Comparison of ENCODE assay signal across 15 cellular contexts in the genomic region with DNA sequence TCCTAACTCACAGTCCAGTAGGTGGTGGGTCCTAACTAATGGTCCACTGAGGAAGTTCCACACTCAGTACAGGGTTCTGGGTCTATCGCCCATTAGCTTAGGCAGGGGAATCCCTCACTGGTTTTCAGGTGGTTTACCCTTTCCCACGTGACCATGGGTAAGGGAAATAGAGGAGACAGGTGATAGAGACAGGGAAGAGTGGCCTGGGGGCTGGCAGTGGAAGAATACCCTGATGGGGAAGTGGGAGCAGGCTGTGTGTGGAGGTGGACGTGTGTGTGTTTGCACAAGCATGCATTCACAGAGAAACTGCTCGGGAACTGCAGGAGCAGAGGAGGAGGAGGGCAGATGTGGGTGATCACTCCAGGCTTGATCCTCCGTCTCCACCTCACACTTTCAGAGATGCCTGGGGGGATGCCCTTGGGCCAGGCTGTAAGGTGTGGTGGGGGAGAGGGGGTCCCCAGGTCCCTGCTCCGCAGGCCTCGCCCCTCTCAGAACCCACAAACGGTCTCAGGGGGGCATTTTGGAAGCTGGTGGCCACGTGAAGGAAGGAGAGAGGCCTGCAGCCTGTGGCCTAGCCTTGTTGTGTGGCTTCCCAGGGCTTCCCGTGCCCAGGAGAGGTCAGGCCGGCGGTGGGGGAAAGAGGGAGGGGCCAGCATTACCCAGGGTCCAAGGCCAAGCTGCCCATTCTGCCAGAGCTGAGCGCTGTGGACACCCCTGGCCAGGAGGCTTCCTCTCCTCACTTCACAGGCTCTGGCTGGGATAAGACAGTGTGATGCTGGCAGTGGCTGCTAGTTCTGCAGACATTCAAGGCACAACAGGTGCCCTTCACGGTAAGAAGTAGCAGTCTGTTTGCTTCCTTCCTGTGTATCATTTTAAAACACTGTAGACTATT.
DNase-seq lines count a peak whose midpoint lies in the region; ATAC-seq and TF ChIP-seq lines count a peak whose summit lies in the region.
"Had no signal": no experiment of that assay in that cellular context is flagged by ENCODE, and none has a peak within 500 bp of the region (broad histone marks: within the 10 kb centered on the region; RNA-seq: fewer than 3 reads in every experiment).

No MANE protein-coding gene starts in this region.

- H3K9me3 Mint-ChIP-seq in activated T-cell treated with anti-CD3 and anti-CD28 coated beads, Interleukin-2, amount 50 U/mL, for 24 hours, result no peaks in the 10 kb centered on the region
- H3K9me3 Mint-ChIP-seq: activated CD4-positive, alpha-beta T cell treated with anti-CD3 and anti-CD28 coated beads, Interleukin-2, amount 10 ng/mL, durations not matched to agents 24 days and 14 days; neural crest cell had no signal

- TF ChIP-seq CTCF in OCI-LY3 (IDR thresholded peaks at IDR 0.05; ENCODE audit: low read depth, low read length) (no peak), tibial artery (IDR thresholded peaks at IDR 0.05) (no peak)

- H3K79me2 ChIP-seq in OCI-LY3 (ENCODE audit: low read length), result no peaks in the 10 kb centered on the region

- H3K9ac ChIP-seq in OCI-LY3 (ENCODE audit: low read length), result no peak overlapping the region

- peak overlapping the region; percentile 24; the same call in 1 of the 2 replicates for H3K4me2 ChIP-seq in OCI-LY3 (ENCODE audit: low read length)
- H3K4me2 ChIP-seq: A549 had no signal

- DNase-seq in activated T-cell treated with anti-CD3 and anti-CD28 coated beads, Interleukin-2, amount 50 U/mL, for 24 hours, result no peak
- no peak for DNase-seq in activated T-cell treated with anti-CD3 and anti-CD28 coated beads, Interleukin-2, amount 50 U/mL, for 48 hours
- no peak for DNase-seq in left cardiac atrium
- no peak for DNase-seq in tibial artery
- no peak for DNase-seq in NK-92 treated with Interleukin-12 subunit alpha and Interleukin-12 subunit beta, amount 100 ng/mL, for 24 hours (lab: John Stamatoyannopoulos, UW)
- no peak for DNase-seq in activated naive CD4-positive, alpha-beta T cell (lab: John Stamatoyannopoulos, UW)
- no peak for DNase-seq in NCI-H1417 treated with DMSO at 0.1 percent for 48 hours (lab: John Stamatoyannopoulos, UW)
- DNase-seq: activated CD4-positive, alpha-beta T cell treated with anti-CD3 and anti-CD28 coated beads, Interleukin-2, amount 10 ng/mL, durations not matched to agents 24 days and 14 days; activated effector memory CD4-positive, alpha-beta T cell treated with anti-CD3 and anti-CD28 coated beads, Interleukin-2, amount 50 U/mL, for 16 hours; H7; Kasumi-1; NCI-H2171 treated with DMSO at 0.1 percent for 48 hours had no signal

- no peaks in the 10 kb centered on the region for H4K20me1 ChIP-seq in OCI-LY3 (ENCODE audit: insufficient read depth, low read length)

- H3K27ac Mint-ChIP-seq in activated T-cell treated with anti-CD3 and anti-CD28 coated beads, Interleukin-2, amount 50 U/mL, for 24 hours, result peak overlapping the region; percentile 69
- H3K27ac Mint-ChIP-seq: activated CD4-positive, alpha-beta T cell treated with anti-CD3 and anti-CD28 coated beads, Interleukin-2, amount 10 ng/mL, durations not matched to agents 24 days and 14 days had no signal

- no peak overlapping the region for H3K4me3 ChIP-seq in OCI-LY3 (ENCODE audit: low read length)
- no peak overlapping the region for H3K4me3 ChIP-seq in tibial artery
- H3K4me3 ChIP-seq: A549 had no signal

- intact Hi-C loops in left cardiac atrium (cut with DNase I), result loop anchor here in 1 of 2 donors (10.0 kb wide), 1 partner anchor 60 kb away; no protein-coding TSS in a partner anchor
- intact Hi-C loops in tibial artery (cut with DNase I; ENCODE audit: low total_unique reads), result no loop called here

- H3K36me3 Mint-ChIP-seq in activated T-cell treated with anti-CD3 and anti-CD28 coated beads, Interleukin-2, amount 50 U/mL, for 24 hours (ENCODE audit: low read depth), result peaks cover 94% of the 10 kb centered on the region

- H2AFZ ChIP-seq in OCI-LY3 (ENCODE audit: low read depth, low read length), result no peak overlapping the region

- peaks cover 40% of the 10 kb centered on the region for H3K4me1 Mint-ChIP-seq in activated T-cell treated with anti-CD3 and anti-CD28 coated beads, Interleukin-2, amount 50 U/mL, for 24 hours (ENCODE audit: low read depth)

- peak; percentile 27 to 42 for ATAC-seq in left cardiac atrium
- ATAC-seq: A549 had no signal

- H3K4me3 Mint-ChIP-seq in activated T-cell treated with anti-CD3 and anti-CD28 coated beads, Interleukin-2, amount 50 U/mL, for 24 hours, result no peak overlapping the region
- H3K4me3 Mint-ChIP-seq: activated CD4-positive, alpha-beta T cell treated with anti-CD3 and anti-CD28 coated beads, Interleukin-2, amount 10 ng/mL, durations not matched to agents 24 days and 14 days; neural crest cell had no signal

- H3K9me3 ChIP-seq in OCI-LY3 (ENCODE audit: insufficient read depth, low read length) (no peaks in the 10 kb centered on the region), tibial artery (no peaks in the 10 kb centered on the region)
- H3K9me3 ChIP-seq: A549 had no signal

- H3K36me3 ChIP-seq in OCI-LY3 (replicated peaks; ENCODE audit: low read depth, low read length), result no peaks in the 10 kb centered on the region
- H3K36me3 ChIP-seq in tibial artery, result peaks cover 36 to 85% (median 57%) of the 10 kb centered on the region in 3 donors

- H3K4me1 ChIP-seq in OCI-LY3 (ENCODE audit: low read length), result peaks cover 11% of the 10 kb centered on the region
- H3K4me1 ChIP-seq in tibial artery, result peaks cover 0 to 38% (median 5%) of the 10 kb centered on the region in 4 donors
- H3K4me1 ChIP-seq: A549 had no signal

- H3K27ac ChIP-seq in OCI-LY3 (ENCODE audit: low read length), result no peak overlapping the region
- peak overlapping the region; percentile 25 to 34 for H3K27ac ChIP-seq in tibial artery
- H3K27ac ChIP-seq: A549 had no signal

- no peaks in the 10 kb centered on the region for H3K27me3 Mint-ChIP-seq in activated T-cell treated with anti-CD3 and anti-CD28 coated beads, Interleukin-2, amount 50 U/mL, for 24 hours
- H3K27me3 Mint-ChIP-seq: activated CD4-positive, alpha-beta T cell treated with anti-CD3 and anti-CD28 coated beads, Interleukin-2, amount 10 ng/mL, durations not matched to agents 24 days and 14 days had no signal

- H3K27me3 ChIP-seq in OCI-LY3 (ENCODE audit: low read depth, low read length) (no peaks in the 10 kb centered on the region), tibial artery (no peaks in the 10 kb centered on the region)
